In the genomic region with DNA sequence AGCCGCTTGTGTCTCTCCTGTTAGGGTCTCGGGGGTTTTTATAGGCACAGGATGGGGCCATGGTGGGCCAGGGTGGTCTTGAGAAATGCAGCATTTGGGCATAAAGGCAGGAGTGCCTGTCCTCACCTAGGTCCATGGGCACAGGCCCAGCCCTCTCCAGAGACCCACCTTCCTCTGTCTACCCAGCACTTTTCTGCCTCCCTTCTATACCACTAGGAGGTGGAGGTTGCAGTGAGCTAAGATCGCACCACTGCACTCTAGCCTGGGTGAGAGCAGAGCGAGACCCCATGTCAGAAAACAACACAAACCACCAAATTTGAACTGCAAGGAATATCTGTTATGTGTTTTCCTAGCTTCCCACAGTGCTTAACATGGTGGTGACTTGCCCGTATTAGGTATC, we compare ENCODE assay signal across 13 cellular contexts.
"Had no signal": no experiment of that assay in that cellular context is flagged by ENCODE, and none has a peak within 500 bp of the region (broad histone marks: within the 10 kb centered on the region; RNA-seq: fewer than 3 reads in every experiment).

No MANE protein-coding gene starts in this region.

- H3K4me3 ChIP-seq: heart left ventricle, mucosa of descending colon, upper lobe of right lung had no signal

- H3K27ac ChIP-seq: heart left ventricle, upper lobe of right lung had no signal

- DNase-seq: activated CD4-positive, alpha-beta memory T cell treated with anti-CD3 and anti-CD28 coated beads, Interleukin-2, amount 10 ng/mL, durations not matched to agents 7 days and 5 days; activated CD4-positive, alpha-beta T cell treated with anti-CD3 and anti-CD28 coated beads for 1 hour; activated gamma-delta T cell treated with Interleukin-2 at 50 U/mL for 16 hours; activated T-cell treated with anti-CD3 and anti-CD28 coated beads, Interleukin-2, amount 50 U/mL, for 48 hours; heart left ventricle; mammary epithelial cell; mucosa of descending colon; naive thymus-derived CD8-positive, alpha-beta T cell; nucleus accumbens; stimulated activated CD4-positive, alpha-beta T cell treated with anti-CD3 and anti-CD28 coated beads, Interleukin-2, amount 100 ng/mL, for 24 hours; stimulated activated naive CD4-positive, alpha-beta T cell; upper lobe of right lung had no signal

- H3K36me3 ChIP-seq: heart left ventricle, upper lobe of right lung had no signal

- ATAC-seq: mucosa of descending colon; naive thymus-derived CD8-positive, alpha-beta T cell; sciatic nerve; upper lobe of right lung had no signal

- H3K27me3 Mint-ChIP-seq: activated CD4-positive, alpha-beta memory T cell treated with anti-CD3 and anti-CD28 coated beads, Interleukin-2, amount 10 ng/mL, durations not matched to agents 7 days and 5 days; naive thymus-derived CD8-positive, alpha-beta T cell had no signal

- H3K9me3 ChIP-seq: heart left ventricle, mucosa of descending colon, upper lobe of right lung had no signal

- H3K27ac Mint-ChIP-seq: activated CD4-positive, alpha-beta memory T cell treated with anti-CD3 and anti-CD28 coated beads, Interleukin-2, amount 10 ng/mL, durations not matched to agents 7 days and 5 days had no signal

- H3K4me3 Mint-ChIP-seq: activated CD4-positive, alpha-beta memory T cell treated with anti-CD3 and anti-CD28 coated beads, Interleukin-2, amount 10 ng/mL, durations not matched to agents 7 days and 5 days; naive thymus-derived CD8-positive, alpha-beta T cell had no signal

- H3K27me3 ChIP-seq: heart left ventricle, upper lobe of right lung had no signal
